In genomic region chr7:102913846-102914245, GRCh38 we compare ENCODE assay signal across 1 cellular context.
TF ChIP-seq lines count a peak whose summit lies in the region.

No MANE protein-coding gene starts in this region.

TF ChIP-seq in SK-N-SH, 30 proteins besides CTCF, POLR2A, EP300 and RAD21 (continued from another document):
- no peak for TF ChIP-seq IRF3 (IDR thresholded peaks at IDR 0.05; ENCODE audit: low read depth, low read length)
- no peak for TF ChIP-seq MXI1 (IDR thresholded peaks at IDR 0.05; ENCODE audit: low read depth, low read length)
- no peak for TF ChIP-seq MAX (IDR thresholded peaks at IDR 0.05; ENCODE audit: low read depth)
- TF ChIP-seq REST (IDR thresholded peaks at IDR 0.05; ENCODE audit: low read depth, low read length) = no peak
